In genomic region chr20:38962898-38963484, GRCh38 we compare ENCODE assay signal across 1 cellular context.
TF ChIP-seq lines count a peak whose summit lies in the region.

No MANE protein-coding gene starts in this region.

TF ChIP-seq in HCT116, 20 proteins besides CTCF, POLR2A, EP300 and RAD21 (continued from another document):
- TF ChIP-seq SP1 (IDR thresholded peaks at IDR 0.05; ENCODE audit: low read depth): no peak
TF ChIP-seq in HCT116: peak in this region for 0.
